ENCODE assay signal across 8 cellular contexts in genomic region chr7:150753826-150754603, GRCh38. TPM values are rescaled to one million over a fixed set of nuclear protein-coding genes. Genes with fewer than 3 reads are reported as not detected.
A peak's percentile ranks its signal among the peaks of the same experiment; 100 is the strongest.
DNase-seq lines count a peak whose midpoint lies in the region; ATAC-seq and TF ChIP-seq lines count a peak whose summit lies in the region.

No MANE protein-coding gene starts in this region.

- WGBS in hepatocyte (ENCODE audit: low lambda C conversion rate, missing lambda C conversion rate): 29% methylated on average over 3 of the region's 3 CpGs

- H2AFZ ChIP-seq in HCT116 (ENCODE audit: low read depth, low read length, poor library complexity, severe bottlenecking) (no peak overlapping the region), hepatocyte (no peak overlapping the region)

- intact Hi-C loops in HCT116 (cut with micrococcal nuclease): no loop called here

- peak; percentile 13 to 26 (median 25); a peak in 5 of 6 replicates for TF ChIP-seq CTCF in HCT116 (IDR thresholded peaks at IDR 0.05 in 2 of 3, conservative IDR thresholded peaks at IDR 0.05 in 1 of 3; ENCODE audit: borderline replicate concordance in 1 of 3, insufficient read depth in 1 of 3, low read depth in 2 of 3, low read length in 2 of 3)
- peak; percentile 24 for TF ChIP-seq CTCF in hepatocyte (IDR thresholded peaks at IDR 0.05; ENCODE audit: poor library complexity)

- H3K36me3 ChIP-seq in HCT116 (ENCODE audit: control insufficient read depth in 1 of 2, insufficient read depth in 2 of 2, low read length in 2 of 2) (no peaks in the 10 kb centered on the region), hepatocyte (replicated peaks; ENCODE audit: insufficient read depth, low read depth) (no peaks in the 10 kb centered on the region)

- H3K9me3 ChIP-seq in HCT116 (ENCODE audit: control insufficient read depth in 1 of 2, insufficient read depth in 1 of 2, low read depth in 1 of 2, low read length in 2 of 2) (no peaks in the 10 kb centered on the region), hepatocyte (ENCODE audit: low read depth) (no peaks in the 10 kb centered on the region)

- POLR2A ChIA-PET in HCT116 (lab: Charles Lee): no interaction called here

- H3K79me2 ChIP-seq in HCT116 (ENCODE audit: insufficient read depth, low read length) (no peaks in the 10 kb centered on the region), hepatocyte (no peaks in the 10 kb centered on the region)

- RAD21 ChIA-PET in HCT116 (lab: Charles Lee; ENCODE audit: low non-redundant PET in 1 of 2, low total read pairs in 2 of 2, uncharacterized antibody in 2 of 2, unreplicated experiment in 2 of 2): no interaction called here

- DNase-seq in GDM1 (lab: John Stamatoyannopoulos, UW): peak; percentile 45
- DNase-seq in HCT116 (ENCODE audit: low read depth, low spot score): no peak
- no peak for DNase-seq in hepatocyte (ENCODE audit: low spot score)
- DNase-seq in nucleus accumbens (lab: John Stamatoyannopoulos, UW): no peak
- DNase-seq in NCI-H187 (lab: John Stamatoyannopoulos, UW): no peak

- H3K4me2 ChIP-seq in HCT116 (ENCODE audit: low read length) (no peak overlapping the region), hepatocyte (no peak overlapping the region)

- no peak overlapping the region for H3K9ac ChIP-seq in HCT116 (ENCODE audit: low read length)

- H3K4me3 ChIP-seq in HCT116 (replicated peaks in 1 of 2; ENCODE audit: low read depth in 1 of 2, low read length in 2 of 2) (no peak overlapping the region), hepatocyte (no peak overlapping the region)

- H3K4me1 ChIP-seq in HCT116 (ENCODE audit: control insufficient read depth in 1 of 2, insufficient read depth in 2 of 2, low read length in 2 of 2): no peaks in the 10 kb centered on the region
- no peaks in the 10 kb centered on the region for H3K4me1 ChIP-seq in hepatocyte (ENCODE audit: insufficient read depth)

- H3K9me2 ChIP-seq in HCT116 (ENCODE audit: insufficient read depth) (no peaks in the 10 kb centered on the region), hepatocyte (replicated peaks; ENCODE audit: insufficient read depth) (no peaks in the 10 kb centered on the region)

- no peak overlapping the region for H3K27ac ChIP-seq in HCT116 (ENCODE audit: low read depth, low read length)
- H3K27ac ChIP-seq in hepatocyte: no peak overlapping the region

- CTCF ChIA-PET in HCT116 (lab: Charles Lee): interaction anchor here (1.6 kb wide), 1 partner anchor 305 kb away, joined by 7 read pairs; no protein-coding TSS in a partner anchor

- no peaks in the 10 kb centered on the region; the same call in 1 of the 2 replicates for H4K20me1 ChIP-seq in HCT116 (ENCODE audit: insufficient read depth)
- H4K20me1 ChIP-seq in hepatocyte (ENCODE audit: insufficient read depth, poor library complexity, severe bottlenecking): no peaks in the 10 kb centered on the region

- H3K27me3 ChIP-seq in HCT116 (ENCODE audit: insufficient read depth, low read length) (peaks cover 19% of the 10 kb centered on the region), hepatocyte (peaks cover 15% of the 10 kb centered on the region)

- peak; percentile 23 for TF ChIP-seq RAD21 in HCT116 (IDR thresholded peaks at IDR 0.05; ENCODE audit: low read depth)

- BruUV-seq in HCT116 (replicated peaks; lab: Mats Ljungman, UMichigan): no TSS peak

- no peak for TF ChIP-seq POLR2A in HCT116 (IDR thresholded peaks at IDR 0.05; ENCODE audit: borderline replicate concordance, extremely low read depth, insufficient read depth, insufficient read length)

- peak; percentile 72 for ATAC-seq in HCT116
- peak; percentile 84 for ATAC-seq in SK-N-SH treated with all-trans-retinoic acid at 6 μM for 48 hours
- ATAC-seq in GM18858 (IDR thresholded peaks at IDR 0.05; ENCODE audit: unreplicated experiment): no peak
- ATAC-seq in GM18520 (IDR thresholded peaks at IDR 0.05; ENCODE audit: unreplicated experiment): no peak

TF ChIP-seq in HCT116, 20 proteins besides CTCF, POLR2A, EP300 and RAD21:
- TF ChIP-seq TCF7L2 (IDR thresholded peaks at IDR 0.05; ENCODE audit: borderline replicate concordance, extremely low read depth, insufficient read depth, insufficient read length): no peak
- no peak for TF ChIP-seq SP1 (IDR thresholded peaks at IDR 0.05; ENCODE audit: low read depth)
- TF ChIP-seq EGR1 (IDR thresholded peaks at IDR 0.05; ENCODE audit: low read depth): no peak
- no peak for TF ChIP-seq ELF1 (IDR thresholded peaks at IDR 0.05; ENCODE audit: borderline replicate concordance, low read depth)
- no peak for TF ChIP-seq ZFX (IDR thresholded peaks at IDR 0.05)
- TF ChIP-seq SRF (IDR thresholded peaks at IDR 0.05; ENCODE audit: low read depth): no peak
TF ChIP-seq in HCT116: peak in this region for 0.

TF ChIP-seq in SK-N-SH treated with all-trans-retinoic acid at 6 μM for 48 hours, 23 proteins besides CTCF, POLR2A, EP300 and RAD21:
- TF ChIP-seq RARB (CRISPR knock-in tag; IDR thresholded peaks at IDR 0.05) (no peak), ARNTL (CRISPR knock-in tag; IDR thresholded peaks at IDR 0.05; ENCODE audit: borderline replicate concordance, low read depth) (no peak), CSRNP3 (CRISPR knock-in tag; IDR thresholded peaks at IDR 0.05) (no peak)
TF ChIP-seq in SK-N-SH treated with all-trans-retinoic acid at 6 μM for 48 hours: peak in this region for 0.

RNA-seq across cellular contexts. Expression of gene GIMAP5, which starts 16.8 kb away (rescaled TPM):
- 0.57 TPM for total RNA-seq in HCT116 (2021; ENCODE audit: unreplicated experiment)
- polyA plus RNA-seq in HCT116 (2012): not detected in 2 replicates
- total RNA-seq in hepatocyte: 0.40 and 1.2 TPM in 2 replicates
- polyA plus RNA-seq in hepatocyte: 0.79 TPM in 1 of 2 replicates, not detected in the other

RNA-seq across cellular contexts. Expression of gene GIMAP1, which starts 37.6 kb away (rescaled TPM):
- total RNA-seq in HCT116 (2021; ENCODE audit: unreplicated experiment) (0.10 TPM), hepatocyte (0.20 TPM in 1 of 2 replicates, not detected in the other)
- not detected in 2 replicates for polyA plus RNA-seq in HCT116 (2012)
- polyA plus RNA-seq in hepatocyte: 0.13 TPM in 2 replicates

RNA-seq across cellular contexts. Expression of gene TMEM176B, which starts 46.1 kb away (rescaled TPM):
- total RNA-seq in HCT116 (2021; ENCODE audit: unreplicated experiment) (0.42 TPM), hepatocyte (200 and 263 TPM in 2 replicates)
- 0.10 and 0.14 TPM in 2 replicates for polyA plus RNA-seq in HCT116 (2012)
- 175 and 204 TPM in 2 replicates for polyA plus RNA-seq in hepatocyte

RNA-seq across cellular contexts. Expression of gene TMEM176A, which starts 46.6 kb away (rescaled TPM):
- total RNA-seq in HCT116 (2021; ENCODE audit: unreplicated experiment) (not detected), hepatocyte (202 and 224 TPM in 2 replicates)
- not detected in 2 replicates for polyA plus RNA-seq in HCT116 (2012)
- 242 and 343 TPM in 2 replicates for polyA plus RNA-seq in hepatocyte

Comparison
In these comparisons a context has a peak if more than half of its experiments do, and no peak if none do; other contexts are left out.
1. ATAC-seq: peak in HCT116 (single experiment) and SK-N-SH treated with all-trans-retinoic acid at 6 μM for 48 hours (single experiment); none in GM18858 (single experiment) and GM18520 (single experiment).
2. RNA of gene TMEM176B, which starts 46.1 kb away (total RNA-seq): 200 to 263 TPM in hepatocyte; 0.42 TPM in HCT116 (single experiment); every median in the first group is over 100 times any median in the second.